ENCODE assay signal across 9 cellular contexts in genomic region chr2:207283356-207283755, GRCh38.
DNase-seq lines count a peak whose midpoint lies in the region; ATAC-seq and TF ChIP-seq lines count a peak whose summit lies in the region.
"Had no signal": no experiment of that assay in that cellular context is flagged by ENCODE, and none has a peak within 500 bp of the region (broad histone marks: within the 10 kb centered on the region; RNA-seq: fewer than 3 reads in every experiment).

No MANE protein-coding gene starts in this region.

- peaks cover 13% of the 10 kb centered on the region for H3K4me1 ChIP-seq in foreskin keratinocyte

- POLR2A ChIA-PET in HEK293T (lab: Yijun Ruan, JAX), result no interaction called here

- peak overlapping the region; percentile 86 for H3K27ac Mint-ChIP-seq in activated naive CD4-positive, alpha-beta T cell treated with anti-CD3 and anti-CD28 coated beads, Interleukin-2, amount 10 ng/mL, durations not matched to agents 7 days and 5 days

- peak overlapping the region; percentile 54 for H3K4me3 Mint-ChIP-seq in activated naive CD4-positive, alpha-beta T cell treated with anti-CD3 and anti-CD28 coated beads, Interleukin-2, amount 10 ng/mL, durations not matched to agents 7 days and 5 days

- H3K4me1 Mint-ChIP-seq in activated naive CD4-positive, alpha-beta T cell treated with anti-CD3 and anti-CD28 coated beads, Interleukin-2, amount 10 ng/mL, durations not matched to agents 7 days and 5 days, result peaks cover 24% of the 10 kb centered on the region

- DNase-seq in activated naive CD4-positive, alpha-beta T cell treated with anti-CD3 and anti-CD28 coated beads, Interleukin-2, amount 10 ng/mL, durations not matched to agents 7 days and 5 days, result peak; percentile 24
- DNase-seq in activated naive CD4-positive, alpha-beta T cell treated with anti-CD3 and anti-CD28 coated beads, Interleukin-2, amount 50 U/mL, for 16 hours, result no peak
- DNase-seq in NOMO-1 treated with DMSO at 0.1 percent for 48 hours (lab: John Stamatoyannopoulos, UW; ENCODE audit: unreplicated experiment) (peak; percentile 77), foreskin keratinocyte (no peak), superior temporal gyrus (ENCODE audit: extremely low spot score) (peak; percentile 26), HEK293T (ENCODE audit: extremely low spot score) (no peak), H7 (no peak), H4 (ENCODE audit: low spot score) (no peak)

- peaks cover 6% of the 10 kb centered on the region for H3K9me3 Mint-ChIP-seq in activated naive CD4-positive, alpha-beta T cell treated with anti-CD3 and anti-CD28 coated beads, Interleukin-2, amount 10 ng/mL, durations not matched to agents 7 days and 5 days

- CTCF ChIA-PET in activated naive CD4-positive, alpha-beta T cell treated with anti-CD3 and anti-CD28 coated beads, Interleukin-2, amount 10 ng/mL, durations not matched to agents 7 days and 5 days (lab: Charles Lee), result interaction anchor here (1.0 to 2.3 kb wide), 8 partner anchors 38 to 237 kb away, joined by 3 to 10 read pairs (median 4); no protein-coding TSS in a partner anchor
- CTCF ChIA-PET in HEK293T (lab: Yijun Ruan, JAX), result interaction anchor here (1.3 kb wide), 1 partner anchor 190 kb away, joined by 3 read pairs; no protein-coding TSS in a partner anchor

- H3K27me3 ChIP-seq in foreskin keratinocyte (no peaks in the 10 kb centered on the region), H7 (ENCODE audit: control insufficient read depth, insufficient read depth, low read length) (no peaks in the 10 kb centered on the region)
- H3K27me3 ChIP-seq: SJSA1 had no signal

- peaks cover 1% of the 10 kb centered on the region for H3K36me3 Mint-ChIP-seq in activated naive CD4-positive, alpha-beta T cell treated with anti-CD3 and anti-CD28 coated beads, Interleukin-2, amount 10 ng/mL, durations not matched to agents 7 days and 5 days

- ATAC-seq in foreskin keratinocyte, result peak; percentile 64

- TF ChIP-seq CTCF in foreskin keratinocyte (conservative IDR thresholded peaks at IDR 0.05), result peak; percentile 37

- H3K27me3 Mint-ChIP-seq in activated naive CD4-positive, alpha-beta T cell treated with anti-CD3 and anti-CD28 coated beads, Interleukin-2, amount 10 ng/mL, durations not matched to agents 7 days and 5 days, result no peaks in the 10 kb centered on the region

- no peaks in the 10 kb centered on the region for H3K36me3 ChIP-seq in H7 (replicated peaks; ENCODE audit: control insufficient read depth, insufficient read depth, low read length)
- H3K36me3 ChIP-seq: SJSA1 had no signal

- no peak overlapping the region for H3K4me3 ChIP-seq in H7 (ENCODE audit: insufficient read depth, low read depth, low read length)
- H3K4me3 ChIP-seq: SJSA1 had no signal

- H3K27ac ChIP-seq in foreskin keratinocyte, result no peak overlapping the region
- H3K27ac ChIP-seq: SJSA1 had no signal

TF ChIP-seq in HEK293T, 16 proteins besides CTCF, POLR2A, EP300 and RAD21:
- TF ChIP-seq LEF1 (IDR thresholded peaks at IDR 0.05; ENCODE audit: borderline replicate concordance), result no peak
- TF ChIP-seq ELF4 (IDR thresholded peaks at IDR 0.05), result no peak
- no peak for TF ChIP-seq SP1 (IDR thresholded peaks at IDR 0.05)
- no peak for TF ChIP-seq FOXA1 (IDR thresholded peaks at IDR 0.05)
- TF ChIP-seq PKNOX1 (IDR thresholded peaks at IDR 0.05), result no peak
- TF ChIP-seq TARDBP (IDR thresholded peaks at IDR 0.05), result no peak
- TF ChIP-seq FOXK2 (IDR thresholded peaks at IDR 0.05), result no peak
- TF ChIP-seq HDGF (IDR thresholded peaks at IDR 0.05; ENCODE audit: borderline replicate concordance), result no peak
- no peak for TF ChIP-seq FOXM1 (IDR thresholded peaks at IDR 0.05; ENCODE audit: borderline replicate concordance)
- TF ChIP-seq SUZ12 (IDR thresholded peaks at IDR 0.05), result no peak

Comparison
In these comparisons a context has a peak if more than half of its experiments do, and no peak if none do; other contexts are left out.
1. DNase-seq: peak in activated naive CD4-positive, alpha-beta T cell treated with anti-CD3 and anti-CD28 coated beads, Interleukin-2, amount 10 ng/mL, durations not matched to agents 7 days and 5 days (single experiment), NOMO-1 treated with DMSO at 0.1 percent for 48 hours (single experiment) and superior temporal gyrus (single experiment); none in activated naive CD4-positive, alpha-beta T cell treated with anti-CD3 and anti-CD28 coated beads, Interleukin-2, amount 50 U/mL, for 16 hours (single experiment), foreskin keratinocyte (0 of 2), HEK293T (single experiment), H7 (single experiment) and H4 (single experiment).